ENCODE assay signal across 8 cellular contexts in genomic region chr2:201795608-201796477, GRCh38. TPM values are rescaled to one million over a fixed set of nuclear protein-coding genes. Genes with fewer than 3 reads are reported as not detected.
DNase-seq lines count a peak whose midpoint lies in the region; ATAC-seq and TF ChIP-seq lines count a peak whose summit lies in the region.

No MANE protein-coding gene starts in this region.

- no peaks in the 10 kb centered on the region for H3K36me3 Mint-ChIP-seq in CD8-positive, alpha-beta T cell
- H3K36me3 Mint-ChIP-seq in stimulated activated memory B cell treated with anti-CD40 and anti-IgM and Interleukin-4, amounts not matched to agents 10 μg/mL and 1 μg/mL and 100 μg/mL, for 72 hours = no peaks in the 10 kb centered on the region

- intact Hi-C loops in heart left ventricle (cut with DNase I) = loop anchor here in 9 of 10 donors (1.0 to 10.0 kb wide), 9 partner anchors 65 to 386 kb away; no protein-coding TSS in a partner anchor
- intact Hi-C loops in CD8-positive, alpha-beta T cell (cut with DNase I, micrococcal nuclease) = loop anchor here in 1 of 2 experiments (5.0 kb wide), 1 partner anchor 381 kb away; no protein-coding TSS in a partner anchor

- H3K27me3 ChIP-seq in heart left ventricle (peaks cover 0 to 3% (median 0%) of the 10 kb centered on the region in 9 donors), smooth muscle cell (ENCODE audit: low read depth) (no peaks in the 10 kb centered on the region)
- no peaks in the 10 kb centered on the region for H3K27me3 ChIP-seq in CD8-positive, alpha-beta T cell (ENCODE audit: insufficient read depth, low read length)

- TF ChIP-seq CTCF in heart left ventricle (IDR thresholded peaks at IDR 0.05) = peak; percentile 41 to 72 (median 62)
- peak; percentile 70 for TF ChIP-seq CTCF in smooth muscle cell (IDR thresholded peaks at IDR 0.05; ENCODE audit: borderline replicate concordance, insufficient read depth, poor library complexity, severe bottlenecking)
- no peak for TF ChIP-seq CTCF in CD8-positive, alpha-beta T cell (IDR thresholded peaks at IDR 0.05)

- H3K9ac ChIP-seq in smooth muscle cell (ENCODE audit: low read depth) = no peak overlapping the region

- no peak for TF ChIP-seq POLR2A in heart left ventricle (IDR thresholded peaks at IDR 0.05)

- no peak overlapping the region for H3K4me2 ChIP-seq in smooth muscle cell

- H3K4me1 ChIP-seq in heart left ventricle (no peaks in the 10 kb centered on the region), smooth muscle cell (ENCODE audit: low read depth) (no peaks in the 10 kb centered on the region)
- H3K4me1 ChIP-seq in CD8-positive, alpha-beta T cell (ENCODE audit: insufficient read depth, low read length) = no peaks in the 10 kb centered on the region

- POLR2A ChIA-PET in CD8-positive, alpha-beta T cell (lab: Charles Lee) = no interaction called here

- CTCF ChIA-PET in CD8-positive, alpha-beta T cell (lab: Charles Lee) = no interaction called here

- peak; percentile 56 for DNase-seq in DMS53 treated with DMSO at 0.1 percent for 48 hours (lab: John Stamatoyannopoulos, UW; ENCODE audit: unreplicated experiment)
- peak; percentile 50 for DNase-seq in HuH-7.5 (ENCODE audit: low spot score)
- peak; percentile 1 for DNase-seq in T1000 (lab: John Stamatoyannopoulos, UW)
- peak in 1 of 5 donors; percentile 18 for DNase-seq in heart left ventricle
- DNase-seq in smooth muscle cell (lab: John Stamatoyannopoulos, UW; ENCODE audit: unreplicated experiment) = no peak
- DNase-seq in CD8-positive, alpha-beta T cell = no peak

- H3K4me3 ChIP-seq in heart left ventricle (no peak overlapping the region), smooth muscle cell (no peak overlapping the region)
- no peak overlapping the region for H3K4me3 ChIP-seq in CD8-positive, alpha-beta T cell (ENCODE audit: low read depth, low read length)

- H3K9me3 ChIP-seq in heart left ventricle (no peaks in the 10 kb centered on the region), smooth muscle cell (replicated peaks; ENCODE audit: low read depth) (no peaks in the 10 kb centered on the region)
- H3K9me3 ChIP-seq in CD8-positive, alpha-beta T cell (ENCODE audit: low read length) = no peaks in the 10 kb centered on the region

- no peaks in the 10 kb centered on the region for H3K79me2 ChIP-seq in smooth muscle cell (ENCODE audit: low read depth)

- no peak overlapping the region for H3K27ac ChIP-seq in heart left ventricle
- no peak overlapping the region for H3K27ac ChIP-seq in smooth muscle cell (ENCODE audit: low read depth)
- no peak overlapping the region for H3K27ac ChIP-seq in CD8-positive, alpha-beta T cell (ENCODE audit: low read depth, low read length)

- H4K20me1 ChIP-seq in smooth muscle cell (ENCODE audit: low read depth) = no peaks in the 10 kb centered on the region

- peaks cover 6% of the 10 kb centered on the region for H3F3A ChIP-seq in smooth muscle cell (ENCODE audit: low read depth)

- H3K4me1 Mint-ChIP-seq in CD8-positive, alpha-beta T cell (ENCODE audit: low read depth) = no peaks in the 10 kb centered on the region
- H3K4me1 Mint-ChIP-seq in stimulated activated memory B cell treated with anti-CD40 and anti-IgM and Interleukin-4, amounts not matched to agents 10 μg/mL and 1 μg/mL and 100 μg/mL, for 72 hours = no peaks in the 10 kb centered on the region

- ATAC-seq in heart left ventricle (peak in 3 of 4 donors; percentile 61 to 69 (median 64)), HG03565 (IDR thresholded peaks at IDR 0.05; ENCODE audit: unreplicated experiment) (no peak)
- ATAC-seq in CD8-positive, alpha-beta T cell = no peak
- no peak for ATAC-seq in stimulated activated memory B cell treated with anti-CD40 and anti-IgM and Interleukin-4, amounts not matched to agents 10 μg/mL and 1 μg/mL and 100 μg/mL, for 72 hours

- no peak overlapping the region for H3K27ac Mint-ChIP-seq in CD8-positive, alpha-beta T cell
- H3K27ac Mint-ChIP-seq in stimulated activated memory B cell treated with anti-CD40 and anti-IgM and Interleukin-4, amounts not matched to agents 10 μg/mL and 1 μg/mL and 100 μg/mL, for 72 hours = no peak overlapping the region

- H3K27me3 Mint-ChIP-seq in CD8-positive, alpha-beta T cell (ENCODE audit: low read depth) = peaks cover 10% of the 10 kb centered on the region
- H3K27me3 Mint-ChIP-seq in stimulated activated memory B cell treated with anti-CD40 and anti-IgM and Interleukin-4, amounts not matched to agents 10 μg/mL and 1 μg/mL and 100 μg/mL, for 72 hours = peaks cover 34% of the 10 kb centered on the region

- 30% methylated on average over 5 of the region's 5 CpGs for WGBS in heart left ventricle, 4 donors
- 31% methylated on average over 5 of the region's 5 CpGs for WGBS in smooth muscle cell (ENCODE audit: low lambda C conversion rate)

- H3K4me3 Mint-ChIP-seq in CD8-positive, alpha-beta T cell = no peak overlapping the region
- H3K4me3 Mint-ChIP-seq in stimulated activated memory B cell treated with anti-CD40 and anti-IgM and Interleukin-4, amounts not matched to agents 10 μg/mL and 1 μg/mL and 100 μg/mL, for 72 hours = no peak overlapping the region

- H3K36me3 ChIP-seq in heart left ventricle (no peaks in the 10 kb centered on the region), smooth muscle cell (ENCODE audit: low read depth) (no peaks in the 10 kb centered on the region)
- no peaks in the 10 kb centered on the region for H3K36me3 ChIP-seq in CD8-positive, alpha-beta T cell (ENCODE audit: insufficient read depth, low read length)

- no peak overlapping the region for H2AFZ ChIP-seq in smooth muscle cell (ENCODE audit: low read depth)

- H3K9me3 Mint-ChIP-seq in CD8-positive, alpha-beta T cell = no peaks in the 10 kb centered on the region
- no peaks in the 10 kb centered on the region for H3K9me3 Mint-ChIP-seq in stimulated activated memory B cell treated with anti-CD40 and anti-IgM and Interleukin-4, amounts not matched to agents 10 μg/mL and 1 μg/mL and 100 μg/mL, for 72 hours

RNA-seq across cellular contexts. Expression of gene CDK15, which starts 10.5 kb away (rescaled TPM):
- total RNA-seq in heart left ventricle (under 1 TPM in 6 of 9 donors, not detected in 3; 0.07 to 0.50 (median 0.21) TPM), smooth muscle cell (0.40 and 2.2 TPM in 2 replicates)
- polyA plus RNA-seq in heart left ventricle (under 1 TPM; 0.08 to 0.18 TPM), smooth muscle cell (0.93 and 1.8 TPM in 2 replicates)
- not detected for total RNA-seq in CD8-positive, alpha-beta T cell

RNA-seq across cellular contexts. Expression of gene ALS2, which starts 15.1 kb away (rescaled TPM):
- total RNA-seq in heart left ventricle = 10 to 100 TPM; 24.8 to 45.1 (median 35.8) TPM
- polyA plus RNA-seq in heart left ventricle = 10 to 100 TPM; 12.3 to 18.5 TPM
- 22.7 and 24.4 TPM in 2 replicates for total RNA-seq in smooth muscle cell
- polyA plus RNA-seq in smooth muscle cell = 9.5 and 11.0 TPM in 2 replicates
- 1 to 10 TPM; 6.6 to 9.0 TPM for total RNA-seq in CD8-positive, alpha-beta T cell

Comparison
In these comparisons a context has a peak if more than half of its experiments do, and no peak if none do; other contexts are left out.
1. DNase-seq: peak in DMS53 treated with DMSO at 0.1 percent for 48 hours (single experiment), HuH-7.5 (single experiment) and T1000 (single experiment); none in smooth muscle cell (single experiment) and CD8-positive, alpha-beta T cell (0 of 7).
2. ATAC-seq: peak in heart left ventricle (3 of 4); none in CD8-positive, alpha-beta T cell (single experiment), HG03565 (single experiment) and stimulated activated memory B cell treated with anti-CD40 and anti-IgM and Interleukin-4, amounts not matched to agents 10 μg/mL and 1 μg/mL and 100 μg/mL, for 72 hours (single experiment).